Comparison of ENCODE assay signal across 8 cellular contexts in the genomic region with DNA sequence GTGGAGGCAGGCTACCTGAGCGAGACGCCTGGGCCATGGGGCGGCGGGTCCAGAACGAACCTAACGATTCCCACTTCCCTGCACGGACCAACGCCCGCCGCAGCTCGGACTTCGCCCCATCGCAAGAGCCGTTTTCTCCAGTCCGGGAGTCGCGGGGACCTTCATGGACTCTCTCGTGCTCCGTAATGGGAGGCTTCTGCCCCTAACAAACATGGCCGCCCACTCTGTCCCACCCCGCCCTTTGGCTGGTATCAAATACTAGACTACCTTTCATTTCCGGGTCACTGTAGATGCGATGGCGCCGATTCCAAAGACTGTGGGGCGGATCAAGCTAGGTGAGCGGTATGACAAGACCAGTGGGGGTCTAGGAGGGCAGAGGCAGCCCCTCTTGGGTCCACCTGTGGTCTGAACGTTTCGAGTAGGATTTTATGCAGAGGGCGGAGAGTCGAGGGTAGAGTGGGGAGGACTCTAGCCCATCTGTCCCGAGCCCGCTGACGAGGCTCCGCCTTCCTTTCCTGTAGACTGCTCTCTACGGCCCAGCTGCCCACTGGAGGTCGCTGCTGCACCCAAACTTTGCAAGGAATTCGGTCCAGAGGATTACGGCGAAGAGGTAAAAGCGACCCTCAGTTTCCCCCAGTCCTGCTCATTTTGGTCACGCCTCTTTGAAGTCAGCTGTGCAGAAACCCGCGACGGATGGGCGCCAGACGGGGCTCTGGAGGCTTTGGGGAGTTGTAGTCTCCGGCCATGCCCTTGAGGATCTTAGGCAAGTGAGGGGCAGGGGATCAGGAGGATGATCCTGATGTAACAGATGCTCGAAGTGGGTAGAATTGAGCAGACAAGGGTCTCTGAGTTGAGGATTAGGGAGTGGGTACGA. TPM values are rescaled to one million over a fixed set of nuclear protein-coding genes. Genes with fewer than 3 reads are reported as not detected.
A peak's percentile ranks its signal among the peaks of the same experiment; 100 is the strongest.
DNase-seq lines count a peak whose midpoint lies in the region; ATAC-seq, FAIRE-seq and TF ChIP-seq lines count a peak whose summit lies in the region.

A gene with protein sequence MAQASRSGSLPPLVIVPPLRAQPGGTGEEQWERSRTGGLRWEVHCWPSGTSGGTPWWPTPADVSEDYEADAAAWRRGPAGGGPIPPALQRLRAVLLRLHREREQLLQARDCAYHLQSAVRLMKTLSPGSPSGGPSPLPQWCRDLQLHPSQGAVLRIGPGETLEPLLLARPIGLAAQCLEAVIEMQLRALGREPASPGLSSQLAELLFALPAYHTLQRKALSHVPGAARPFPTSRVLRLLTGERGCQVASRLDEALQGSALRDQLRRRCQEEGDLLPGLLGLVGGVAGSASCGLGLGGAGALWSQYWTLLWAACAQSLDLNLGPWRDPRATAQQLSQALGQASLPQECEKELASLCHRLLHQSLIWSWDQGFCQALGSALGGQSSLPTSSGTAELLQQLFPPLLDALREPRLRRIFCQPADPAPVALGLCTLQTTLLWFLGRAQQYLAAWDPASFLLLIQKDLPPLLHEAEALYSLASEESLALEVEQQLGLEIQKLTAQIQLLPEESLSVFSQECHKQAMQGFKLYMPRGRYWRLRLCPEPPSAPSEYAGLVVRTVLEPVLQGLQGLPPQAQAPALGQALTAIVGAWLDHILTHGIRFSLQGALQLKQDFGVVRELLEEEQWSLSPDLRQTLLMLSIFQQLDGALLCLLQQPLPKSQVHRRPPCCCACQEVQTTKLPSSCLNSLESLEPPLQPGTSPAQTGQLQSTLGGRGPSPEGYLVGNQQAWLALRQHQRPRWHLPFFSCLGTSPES (minus strand): TSS at position 198 of the 874 bp plus-strand sequence. CDS start 161 bp downstream, at position 37.
A gene (plus strand): TSS at position 281 of the 874 bp plus-strand sequence. CDS start 15 bp downstream, at position 296.

- no peaks in the 10 kb centered on the region for H3K9me3 ChIP-seq in NT2/D1 (ENCODE audit: insufficient read depth, low read length)

- H3K27me3 Mint-ChIP-seq in Calu3 (ENCODE audit: unreplicated experiment), result no peaks in the 10 kb centered on the region
- H3K27me3 Mint-ChIP-seq in activated CD8-positive, alpha-beta memory T cell treated with anti-CD3 and anti-CD28 coated beads, Interleukin-2, amount 10 ng/mL, durations not matched to agents 7 days and 5 days, result no peaks in the 10 kb centered on the region

- H3K36me3 ChIP-seq in NT2/D1 (ENCODE audit: insufficient read depth, insufficient read length, low read length), result peaks cover 33% of the 10 kb centered on the region

- no peaks in the 10 kb centered on the region for H3K27me3 ChIP-seq in NT2/D1 (ENCODE audit: insufficient read depth, insufficient read length)

- peak; percentile 70 for FAIRE-seq in endometrium (lab: Jason Lieb, UNC)

- H3K36me3 Mint-ChIP-seq in Calu3 (ENCODE audit: insufficient read depth, unreplicated experiment), result peaks cover 60% of the 10 kb centered on the region
- H3K36me3 Mint-ChIP-seq in activated CD8-positive, alpha-beta memory T cell treated with anti-CD3 and anti-CD28 coated beads, Interleukin-2, amount 10 ng/mL, durations not matched to agents 7 days and 5 days, result peaks cover 28% of the 10 kb centered on the region

- peak; percentile 79 for TF ChIP-seq CTCF in Calu3 (IDR thresholded peaks at IDR 0.05; ENCODE audit: unreplicated experiment)

- H3K4me3 Mint-ChIP-seq in Calu3 (ENCODE audit: low read depth, unreplicated experiment), result peak within 1 kb of the TSS; percentile 85
- peak within 1 kb of the TSS; percentile 97 for H3K4me3 Mint-ChIP-seq in activated CD8-positive, alpha-beta memory T cell treated with anti-CD3 and anti-CD28 coated beads, Interleukin-2, amount 10 ng/mL, durations not matched to agents 7 days and 5 days

- H3K27ac Mint-ChIP-seq in Calu3 (ENCODE audit: unreplicated experiment), result peak within 1 kb of the TSS; percentile 68
- H3K27ac Mint-ChIP-seq in activated CD8-positive, alpha-beta memory T cell treated with anti-CD3 and anti-CD28 coated beads, Interleukin-2, amount 10 ng/mL, durations not matched to agents 7 days and 5 days, result peak within 1 kb of the TSS; percentile 100

- peaks cover 3% of the 10 kb centered on the region for H3K4me1 ChIP-seq in NT2/D1 (ENCODE audit: insufficient read depth, insufficient read length)

- peak within 1 kb of the TSS; percentile 75 for H3K4me3 ChIP-seq in NT2/D1 (ENCODE audit: insufficient read length, low read depth)

- intact Hi-C loops in Calu3 (cut with micrococcal nuclease; ENCODE audit: unreplicated experiment), result loop anchor here (1.0 kb wide), 3 partner anchors 42 to 104 kb away; a partner anchor contains a TSS

- DNase-seq in Calu3, result peak; percentile 94
- peak; percentile 92 for DNase-seq in HT1080 (ENCODE audit: low read depth)
- DNase-seq in NT2/D1 (ENCODE audit: low read depth, low spot score), result peak; percentile 93
- DNase-seq in activated CD8-positive, alpha-beta memory T cell treated with anti-CD3 and anti-CD28 coated beads, Interleukin-2, amount 10 ng/mL, durations not matched to agents 7 days and 5 days, result peak; percentile 97
- DNase-seq in midbrain (lab: John Stamatoyannopoulos, UW), result peak; percentile 96
- DNase-seq in stimulated activated CD8-positive, alpha-beta memory T cell treated with anti-CD3 and anti-CD28 coated beads, Interleukin-2, amount 100 ng/mL, for 1 hour (ENCODE audit: low read depth in 2 of 2), result peak; percentile 82 to 88

- TSS peak; percentile 82 for BruUV-seq in Calu3 (replicated peaks; lab: Mats Ljungman, UMichigan)

- peak within 1 kb of the TSS; percentile 85 for H3K9ac ChIP-seq in NT2/D1 (ENCODE audit: insufficient read length, low read depth)

- ATAC-seq in GM21360 (IDR thresholded peaks at IDR 0.05; ENCODE audit: unreplicated experiment), result peak; percentile 79
- peak; percentile 95 for ATAC-seq in activated CD8-positive, alpha-beta memory T cell treated with anti-CD3 and anti-CD28 coated beads, Interleukin-2, amount 10 ng/mL, durations not matched to agents 7 days and 5 days

- CTCF ChIA-PET in Calu3 (lab: Charles Lee), result interaction anchor here (0.6 to 1.9 kb wide), 10 partner anchors 17 to 326 kb away, joined by 3 to 11 read pairs (median 4); a partner anchor contains a TSS
- CTCF ChIA-PET in activated CD8-positive, alpha-beta memory T cell treated with anti-CD3 and anti-CD28 coated beads, Interleukin-2, amount 10 ng/mL, durations not matched to agents 7 days and 5 days (lab: Charles Lee), result interaction anchor here (0.6 to 5.2 kb wide), 33 partner anchors 9 to 233 kb away, joined by 3 to 79 read pairs (median 6); a partner anchor contains a TSS

- H3K9me3 Mint-ChIP-seq in Calu3 (ENCODE audit: low read depth, unreplicated experiment), result no peaks in the 10 kb centered on the region
- no peaks in the 10 kb centered on the region for H3K9me3 Mint-ChIP-seq in activated CD8-positive, alpha-beta memory T cell treated with anti-CD3 and anti-CD28 coated beads, Interleukin-2, amount 10 ng/mL, durations not matched to agents 7 days and 5 days (ENCODE audit: low read depth)

- peaks cover 24% of the 10 kb centered on the region for H3K4me1 Mint-ChIP-seq in Calu3 (ENCODE audit: low read depth, unreplicated experiment)
- peaks cover 44% of the 10 kb centered on the region for H3K4me1 Mint-ChIP-seq in activated CD8-positive, alpha-beta memory T cell treated with anti-CD3 and anti-CD28 coated beads, Interleukin-2, amount 10 ng/mL, durations not matched to agents 7 days and 5 days

RNA-seq across cellular contexts. Expression of the first gene that starts in this region (rescaled TPM):
- total RNA-seq in Calu3 (2022), result 29.9 and 30.4 TPM in 2 replicates
- total RNA-seq in HT1080 (2014; rRNA removed; shearing (Covaris generic)), result 12.7 and 13.2 TPM in 2 replicates
- 3.9 and 4.9 TPM in 2 replicates for polyA plus RNA-seq in HT1080 (2015; cell fraction: cytosol; rRNA removed)
- 33.9 and 35.3 TPM in 2 replicates for polyA plus RNA-seq in HT1080 (2015; cell fraction: nucleus; rRNA removed)
- total RNA-seq in activated CD8-positive, alpha-beta memory T cell treated with anti-CD3 and anti-CD28 coated beads, Interleukin-2, amount 10 ng/mL, durations not matched to agents 7 days and 5 days, result 10 to 100 TPM; 26.5 to 29.5 TPM

RNA-seq across cellular contexts. Expression of the second gene that starts in this region (rescaled TPM):
- total RNA-seq in Calu3 (2022), result 26.2 and 32.9 TPM in 2 replicates
- 18.7 and 26.0 TPM in 2 replicates for total RNA-seq in HT1080 (2014; rRNA removed; shearing (Covaris generic))
- 22.7 and 27.3 TPM in 2 replicates for polyA plus RNA-seq in HT1080 (2015; cell fraction: cytosol; rRNA removed)
- polyA plus RNA-seq in HT1080 (2015; cell fraction: nucleus; rRNA removed), result 120 and 125 TPM in 2 replicates
- total RNA-seq in activated CD8-positive, alpha-beta memory T cell treated with anti-CD3 and anti-CD28 coated beads, Interleukin-2, amount 10 ng/mL, durations not matched to agents 7 days and 5 days, result 10 to 100 TPM; 39.4 to 48.8 TPM

Comparison
In these comparisons a context has a peak if more than half of its experiments do, and no peak if none do; other contexts are left out.
1. Peak in every context shown above with its lines: DNase-seq, ATAC-seq and H3K4me3 ChIP-seq.